ENCODE assay signal across 17 cellular contexts in genomic region chr18:58004317-58004716, GRCh38. TPM values are rescaled to one million over a fixed set of nuclear protein-coding genes. Genes with fewer than 3 reads are reported as not detected.
DNase-seq lines count a peak whose midpoint lies in the region; ATAC-seq and TF ChIP-seq lines count a peak whose summit lies in the region.
"Had no signal": no experiment of that assay in that cellular context is flagged by ENCODE, and none has a peak within 500 bp of the region (broad histone marks: within the 10 kb centered on the region; RNA-seq: fewer than 3 reads in every experiment).

No MANE protein-coding gene starts in this region.

- peaks cover 25% of the 10 kb centered on the region for H3K4me1 Mint-ChIP-seq in chondrocyte (ENCODE audit: low read depth)
- H3K4me1 Mint-ChIP-seq: activated naive CD4-positive, alpha-beta T cell treated with anti-CD3 and anti-CD28 coated beads, Interleukin-2, amount 50 U/mL, for 24 hours; mesothelial cell of epicardium had no signal

- ATAC-seq in left colon: no peak

- no peaks in the 10 kb centered on the region for H3K9me3 Mint-ChIP-seq in chondrocyte (ENCODE audit: low read depth)
- H3K9me3 Mint-ChIP-seq: activated naive CD4-positive, alpha-beta T cell treated with anti-CD3 and anti-CD28 coated beads, Interleukin-2, amount 50 U/mL, for 24 hours; mesothelial cell of epicardium had no signal

- H3K27ac Mint-ChIP-seq in chondrocyte (ENCODE audit: unreplicated experiment): peak overlapping the region; percentile 4
- H3K27ac Mint-ChIP-seq: activated naive CD4-positive, alpha-beta T cell treated with anti-CD3 and anti-CD28 coated beads, Interleukin-2, amount 50 U/mL, for 24 hours; mesothelial cell of epicardium had no signal

- no peaks in the 10 kb centered on the region for H3K27me3 Mint-ChIP-seq in chondrocyte (ENCODE audit: low read depth)

- DNase-seq in DMS53 (lab: John Stamatoyannopoulos, UW) (peak; percentile 67), LoVo (ENCODE audit: low spot score) (peak; percentile 54), chondrocyte (ENCODE audit: low spot score) (no peak), non-pigmented ciliary epithelial cell (ENCODE audit: low read depth) (peak; percentile 51), cortex of kidney (lab: John Stamatoyannopoulos, UW) (no peak), left colon (no peak), NCI-H2227 treated with DMSO at 0.1 percent for 48 hours (lab: John Stamatoyannopoulos, UW) (no peak)
- no peak for DNase-seq in activated CD8-positive, alpha-beta memory T cell treated with anti-CD3 and anti-CD28 coated beads, Interleukin-2, amount 50 U/mL, for 48 hours
- DNase-seq: effector CD8-positive, alpha-beta T cell; hippocampal formation; Kasumi-1; posterior cingulate gyrus; stimulated activated CD4-positive, alpha-beta T cell treated with anti-CD3 and anti-CD28 coated beads, Interleukin-2, amount 100 ng/mL, for 48 hours; stimulated activated naive CD4-positive, alpha-beta T cell treated with Interleukin-2 at 50 U/mL for 16 hours; T1000 had no signal

- intact Hi-C loops in left colon (cut with DNase I, micrococcal nuclease): no loop called here

- TF ChIP-seq CTCF in chondrocyte (IDR thresholded peaks at IDR 0.05): no peak

- H3K4me3 Mint-ChIP-seq in chondrocyte (ENCODE audit: unreplicated experiment): no peak overlapping the region
- H3K4me3 Mint-ChIP-seq: activated naive CD4-positive, alpha-beta T cell treated with anti-CD3 and anti-CD28 coated beads, Interleukin-2, amount 50 U/mL, for 24 hours; mesothelial cell of epicardium had no signal

- no peaks in the 10 kb centered on the region for H3K36me3 Mint-ChIP-seq in chondrocyte (ENCODE audit: low read depth)
- H3K36me3 Mint-ChIP-seq: activated naive CD4-positive, alpha-beta T cell treated with anti-CD3 and anti-CD28 coated beads, Interleukin-2, amount 50 U/mL, for 24 hours; mesothelial cell of epicardium had no signal

RNA-seq across cellular contexts. Expression of gene NEDD4L, which starts 39.7 kb away (rescaled TPM):
- 21.6 to 27.6 TPM (median 25.8 TPM) in 3 replicates for total RNA-seq in chondrocyte
- 100 to 1,000 TPM; 176 to 332 TPM for total RNA-seq in left colon

Comparison
In these comparisons a context has a peak if more than half of its experiments do, and no peak if none do; other contexts are left out.
1. DNase-seq: peak in DMS53 (single experiment), LoVo (single experiment) and non-pigmented ciliary epithelial cell (single experiment); none in chondrocyte (single experiment), activated CD8-positive, alpha-beta memory T cell treated with anti-CD3 and anti-CD28 coated beads, Interleukin-2, amount 50 U/mL, for 48 hours (single experiment), cortex of kidney (single experiment), left colon (0 of 2) and NCI-H2227 treated with DMSO at 0.1 percent for 48 hours (single experiment).